9 cellular contexts compared by ENCODE assay signal in the genomic region with DNA sequence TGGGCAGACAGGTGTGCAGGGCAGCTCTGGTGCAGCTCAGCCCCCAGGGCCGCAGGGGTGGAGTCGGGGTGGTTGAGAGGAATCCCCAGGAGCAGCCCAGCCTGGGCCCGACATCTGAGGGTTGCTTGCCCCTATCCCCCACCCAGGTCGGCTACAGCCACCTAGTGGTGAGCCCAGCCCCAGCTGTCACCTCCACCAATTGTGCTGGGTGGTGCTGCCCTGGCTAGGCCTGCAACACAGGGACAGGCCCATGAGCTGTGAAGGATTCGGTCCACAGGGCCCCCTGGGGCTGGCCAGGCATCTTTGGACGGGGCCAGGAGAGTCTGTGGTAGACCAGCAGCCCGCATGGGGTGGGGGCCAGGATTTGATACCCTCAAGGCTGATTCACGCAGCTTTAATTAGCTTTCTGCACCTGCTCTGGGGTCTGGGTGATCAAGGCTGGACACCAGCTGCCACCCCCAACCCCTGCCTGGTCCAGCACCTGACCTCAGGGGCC. TPM values are rescaled to one million over a fixed set of nuclear protein-coding genes. Genes with fewer than 3 reads are reported as not detected.
DNase-seq lines count a peak whose midpoint lies in the region; ATAC-seq and TF ChIP-seq lines count a peak whose summit lies in the region.
"Had no signal": no experiment of that assay in that cellular context is flagged by ENCODE, and none has a peak within 500 bp of the region (broad histone marks: within the 10 kb centered on the region; RNA-seq: fewer than 3 reads in every experiment).

No MANE protein-coding gene starts in this region.

- H3K9me3 Mint-ChIP-seq in CD8-positive, alpha-beta T cell, result no peaks in the 10 kb centered on the region

- no peaks in the 10 kb centered on the region for H3K27me3 Mint-ChIP-seq in CD8-positive, alpha-beta T cell (ENCODE audit: low read depth)

- H3K4me1 Mint-ChIP-seq in CD8-positive, alpha-beta T cell (ENCODE audit: low read depth), result peaks cover 36% of the 10 kb centered on the region

- peak overlapping the region; percentile 35 for H3K27ac ChIP-seq in CD8-positive, alpha-beta T cell (ENCODE audit: low read depth, low read length)
- H3K27ac ChIP-seq: SJSA1 had no signal

- no peaks in the 10 kb centered on the region for H3K27me3 ChIP-seq in CD8-positive, alpha-beta T cell (ENCODE audit: insufficient read depth, low read length)

- intact Hi-C loops in CD8-positive, alpha-beta T cell (cut with DNase I, micrococcal nuclease), result loop anchor here in 1 of 2 experiments (1.0 kb wide), 1 partner anchor 81 kb away; no protein-coding TSS in a partner anchor

- ATAC-seq in CD8-positive, alpha-beta T cell, result peak; percentile 41
- ATAC-seq in GM19452 (IDR thresholded peaks at IDR 0.05; ENCODE audit: unreplicated experiment) (peak; percentile 60), GM19395 (IDR thresholded peaks at IDR 0.05; ENCODE audit: unreplicated experiment) (no peak)

- peak overlapping the region; percentile 87 for H3K27ac Mint-ChIP-seq in CD8-positive, alpha-beta T cell

- peak in 6 of 7 experiments; percentile 31 to 78 (median 56) for DNase-seq in CD8-positive, alpha-beta T cell
- DNase-seq in NCI-H510A treated with DMSO at 0.1 percent for 48 hours (lab: John Stamatoyannopoulos, UW) (peak; percentile 57), activated T-cell treated with anti-CD3 and anti-CD28 coated beads for 24 hours (ENCODE audit: low read depth) (peak; percentile 26), fibroblast of villous mesenchyme (ENCODE audit: low read depth) (peak; percentile 25), skeletal muscle cell (ENCODE audit: low read depth) (peak; percentile 22), cortex of kidney (lab: John Stamatoyannopoulos, UW) (no peak)

- CTCF ChIA-PET in CD8-positive, alpha-beta T cell (lab: Charles Lee), result interaction anchor here (0.8 to 2.1 kb wide), 10 partner anchors 10 to 268 kb away, joined by 3 to 17 read pairs (median 4); a partner anchor contains a TSS

- H3K36me3 ChIP-seq in CD8-positive, alpha-beta T cell (ENCODE audit: insufficient read depth, low read length), result no peaks in the 10 kb centered on the region
- H3K36me3 ChIP-seq: SJSA1 had no signal

- H3K9me3 ChIP-seq in CD8-positive, alpha-beta T cell (ENCODE audit: low read length), result no peaks in the 10 kb centered on the region
- H3K9me3 ChIP-seq: SJSA1 had no signal

- TF ChIP-seq CTCF in CD8-positive, alpha-beta T cell (IDR thresholded peaks at IDR 0.05), result no peak
- TF ChIP-seq CTCF in fibroblast of villous mesenchyme (IDR thresholded peaks at IDR 0.05; ENCODE audit: insufficient read depth, low read depth, low read length), result peak; percentile 53

- H3K4me1 ChIP-seq in CD8-positive, alpha-beta T cell (ENCODE audit: insufficient read depth, low read length), result peaks cover 70% of the 10 kb centered on the region

- H3K4me3 Mint-ChIP-seq in CD8-positive, alpha-beta T cell, result peak overlapping the region; percentile 11

- H3K4me3 ChIP-seq in CD8-positive, alpha-beta T cell (ENCODE audit: low read depth, low read length), result no peak overlapping the region
- H3K4me3 ChIP-seq in fibroblast of villous mesenchyme (ENCODE audit: low read depth, low read length) (no peak overlapping the region), skeletal muscle cell (ENCODE audit: low read depth, low read length) (no peak overlapping the region)
- H3K4me3 ChIP-seq: SJSA1 had no signal

- POLR2A ChIA-PET in CD8-positive, alpha-beta T cell (lab: Charles Lee), result interaction anchor here (0.6 to 3.3 kb wide), 7 partner anchors 8 to 905 kb away, joined by 3 to 12 read pairs (median 4); a partner anchor contains a TSS

- no peaks in the 10 kb centered on the region for H3K36me3 Mint-ChIP-seq in CD8-positive, alpha-beta T cell

RNA-seq across cellular contexts. Expression of a gene that starts 29.5 kb away (rescaled TPM):
- total RNA-seq in CD8-positive, alpha-beta T cell, result 1 to 10 TPM; 1.1 to 1.2 TPM
- 0.97 and 1.3 TPM in 2 replicates for total RNA-seq in fibroblast of villous mesenchyme
